In genomic region chr22:41621099-41621910, GRCh38 we compare ENCODE assay signal across 8 cellular contexts. TPM values are rescaled to one million over a fixed set of nuclear protein-coding genes. Genes with fewer than 3 reads are reported as not detected.
DNase-seq lines count a peak whose midpoint lies in the region; ATAC-seq and TF ChIP-seq lines count a peak whose summit lies in the region.

TSS of gene XRCC6 (plus strand) at chr22:41621295. CDS start at chr22:41622005, 710 bp downstream.

- H3K9me3 Mint-ChIP-seq in activated CD4-positive, alpha-beta T cell treated with anti-CD3 and anti-CD28 coated beads, Interleukin-2, amount 10 ng/mL, durations not matched to agents 7 days and 5 days, result no peaks in the 10 kb centered on the region

- no peaks in the 10 kb centered on the region for H3K27me3 Mint-ChIP-seq in activated CD4-positive, alpha-beta T cell treated with anti-CD3 and anti-CD28 coated beads, Interleukin-2, amount 10 ng/mL, durations not matched to agents 7 days and 5 days

- peak within 1 kb of the TSS; percentile 97 for H3K4me3 Mint-ChIP-seq in activated CD4-positive, alpha-beta T cell treated with anti-CD3 and anti-CD28 coated beads, Interleukin-2, amount 10 ng/mL, durations not matched to agents 7 days and 5 days

- H3K27ac Mint-ChIP-seq in activated CD4-positive, alpha-beta T cell treated with anti-CD3 and anti-CD28 coated beads, Interleukin-2, amount 10 ng/mL, durations not matched to agents 7 days and 5 days, result peak within 1 kb of the TSS; percentile 98

- peaks cover 41% of the 10 kb centered on the region for H3K4me1 Mint-ChIP-seq in activated CD4-positive, alpha-beta T cell treated with anti-CD3 and anti-CD28 coated beads, Interleukin-2, amount 10 ng/mL, durations not matched to agents 7 days and 5 days

- no peak for TF ChIP-seq CTCF in BJ (IDR thresholded peaks at IDR 0.05; ENCODE audit: insufficient read depth, low read depth, low read length)

- ATAC-seq in GM19324 (IDR thresholded peaks at IDR 0.05; ENCODE audit: low FRiP score, unreplicated experiment) (peak; percentile 87), HG03469 (IDR thresholded peaks at IDR 0.05; ENCODE audit: unreplicated experiment) (peak; percentile 67)

- POLR2A ChIA-PET in BJ (lab: Charles Lee), result interaction anchor here (0.5 to 1.0 kb wide), 2 partner anchors 37 to 151 kb away, joined by 3 to 4 read pairs; no protein-coding TSS in a partner anchor
- POLR2A ChIA-PET in activated CD4-positive, alpha-beta T cell treated with anti-CD3 and anti-CD28 coated beads, Interleukin-2, amount 10 ng/mL, durations not matched to agents 7 days and 5 days (lab: Charles Lee), result interaction anchor here (0.6 to 2.7 kb wide), 8 partner anchors 18 to 669 kb away, joined by 3 to 8 read pairs (median 3); partner anchors contain the start of genes PMM1, RANGAP1 and TEF

- DNase-seq in BJ (ENCODE audit: low read depth), result peak; percentile 98
- DNase-seq in NCI-H69 (lab: John Stamatoyannopoulos, UW), result peak; percentile 99
- peak; percentile 100 for DNase-seq in activated CD4-positive, alpha-beta T cell treated with anti-CD3 and anti-CD28 coated beads, Interleukin-2, amount 10 ng/mL, durations not matched to agents 7 days and 5 days
- peak; percentile 51 for DNase-seq in cortex of kidney (lab: John Stamatoyannopoulos, UW)
- peak; percentile 100 for DNase-seq in left kidney (ENCODE audit: low read depth, low spot score)
- DNase-seq in stimulated activated CD4-positive, alpha-beta T cell treated with anti-CD3 and anti-CD28 coated beads, Interleukin-2, amount 100 ng/mL, for 24 hours, result peak; percentile 100

- CTCF ChIA-PET in BJ (lab: Yijun Ruan, JAX), result interaction anchor here (1.0 to 1.9 kb wide), 3 partner anchors 17 to 94 kb away, joined by 3 to 5 read pairs (median 3); partner anchors contain the start of gene POLR3H
- CTCF ChIA-PET in activated CD4-positive, alpha-beta T cell treated with anti-CD3 and anti-CD28 coated beads, Interleukin-2, amount 10 ng/mL, durations not matched to agents 7 days and 5 days (lab: Charles Lee), result interaction anchor here (0.6 to 0.8 kb wide), 3 partner anchors 46 to 83 kb away, joined by 3 read pairs; no protein-coding TSS in a partner anchor

- H3K36me3 ChIP-seq in BJ (ENCODE audit: control insufficient read depth, insufficient read depth, low read length), result peaks cover 5% of the 10 kb centered on the region

- peak within 1 kb of the TSS; percentile 93 for H3K4me3 ChIP-seq in BJ (ENCODE audit: low read depth, low read length)

- peaks cover 25% of the 10 kb centered on the region for H3K36me3 Mint-ChIP-seq in activated CD4-positive, alpha-beta T cell treated with anti-CD3 and anti-CD28 coated beads, Interleukin-2, amount 10 ng/mL, durations not matched to agents 7 days and 5 days (ENCODE audit: low read depth)

- H3K27me3 ChIP-seq in BJ (ENCODE audit: control insufficient read depth, insufficient read depth, low read length), result no peaks in the 10 kb centered on the region

RNA-seq across cellular contexts. Expression of gene XRCC6, which starts in this region (rescaled TPM):
- 105 and 137 TPM in 2 replicates for polyA plus RNA-seq in BJ (2011; rRNA removed)
- 82.5 and 95.5 TPM in 2 replicates for polyA minus RNA-seq in BJ (2011; rRNA and poly(A)+ RNA removed)
- 100 to 1,000 TPM; 283 TPM for total RNA-seq in activated CD4-positive, alpha-beta T cell treated with anti-CD3 and anti-CD28 coated beads, Interleukin-2, amount 10 ng/mL, durations not matched to agents 7 days and 5 days

Comparison
In these comparisons a context has a peak if more than half of its experiments do, and no peak if none do; other contexts are left out.
1. Peak in every context shown above with its lines: DNase-seq, ATAC-seq and H3K4me3 ChIP-seq.